In genomic region chr4:151942971-151943370, GRCh38 we compare ENCODE assay signal across 26 cellular contexts.
DNase-seq lines count a peak whose midpoint lies in the region; ATAC-seq, FAIRE-seq and TF ChIP-seq lines count a peak whose summit lies in the region.
"Had no signal": no experiment of that assay in that cellular context is flagged by ENCODE, and none has a peak within 500 bp of the region (broad histone marks: within the 10 kb centered on the region; RNA-seq: fewer than 3 reads in every experiment).

No MANE protein-coding gene starts in this region.

- POLR2A ChIA-PET in A673 (lab: Charles Lee; ENCODE audit: low non-redundant PET): no interaction called here

- DNase-seq in A673 (ENCODE audit: low spot score): peak; percentile 5
- peak; percentile 22 for DNase-seq in epithelial cell of proximal tubule (ENCODE audit: low read depth)
- DNase-seq in kidney tubule cell (ENCODE audit: low spot score): peak; percentile 6
- DNase-seq in renal cortical epithelial cell (ENCODE audit: low read depth): peak; percentile 68
- DNase-seq in small intestine: no peak
- no peak for DNase-seq in coronary artery (ENCODE audit: low spot score)
- DNase-seq: 8988T; BE2C; C1 segment of cervical spinal cord; CD4-positive, alpha-beta memory T cell; CD4-positive, CD25-positive, alpha-beta regulatory T cell; CD8-positive, alpha-beta memory T cell; COR-L47; DMS 273 treated with DMSO at 0.1 percent for 48 hours; DMS153; DMS53; DMS79; DND-41; EL; GDM1 had no signal

- H3K27ac ChIP-seq in A673 (ENCODE audit: low read depth, low read length, poor library complexity, severe bottlenecking) (no peak overlapping the region), small intestine (ENCODE audit: low read depth in 1 of 2, low read length in 1 of 2) (no peak overlapping the region), coronary artery (no peak overlapping the region)
- H3K27ac ChIP-seq: BLaER1 had no signal

- H3K36me3 ChIP-seq in A673 (ENCODE audit: insufficient read depth, low read length, poor library complexity, severe bottlenecking) (no peaks in the 10 kb centered on the region), small intestine (ENCODE audit: control insufficient read depth in 2 of 2, insufficient read depth in 2 of 2, low read length in 2 of 2) (no peaks in the 10 kb centered on the region)
- H3K36me3 ChIP-seq: BE2C, BLaER1 had no signal

- intact Hi-C loops in A673 (cut with micrococcal nuclease; ENCODE audit: unreplicated experiment): no loop called here

- CTCF ChIA-PET in A673 (lab: Charles Lee): no interaction called here

- no peaks in the 10 kb centered on the region for H3K4me1 ChIP-seq in A673 (ENCODE audit: insufficient read depth, low read length, poor library complexity, severe bottlenecking)
- H3K4me1 ChIP-seq in small intestine (ENCODE audit: control insufficient read depth in 2 of 2, insufficient read depth in 1 of 2, low read depth in 1 of 2, low read length in 1 of 2): no peaks in the 10 kb centered on the region
- H3K4me1 ChIP-seq: BE2C, BLaER1 had no signal

- no TSS peak for BruUV-seq in A673 (replicated peaks; lab: Mats Ljungman, UMichigan)

- no peak for ATAC-seq in GM18511 (IDR thresholded peaks at IDR 0.05; ENCODE audit: unreplicated experiment)
- ATAC-seq: GM12878 had no signal

- H3K27me3 ChIP-seq in A673 (replicated peaks; ENCODE audit: insufficient read depth, low read depth, low read length, poor library complexity): no peaks in the 10 kb centered on the region
- H3K27me3 ChIP-seq in small intestine (ENCODE audit: control insufficient read depth in 2 of 2, insufficient read depth in 2 of 2, low read length in 2 of 2): no peaks in the 10 kb centered on the region
- H3K27me3 ChIP-seq: BE2C, BLaER1 had no signal

- TF ChIP-seq CTCF in A673 (conservative IDR thresholded peaks at IDR 0.05; ENCODE audit: low read depth, low read length) (no peak), epithelial cell of proximal tubule (conservative IDR thresholded peaks at IDR 0.05; ENCODE audit: low read depth, low read length) (no peak), coronary artery (IDR thresholded peaks at IDR 0.05) (no peak)

- peaks cover 9% of the 10 kb centered on the region for H3K9me3 ChIP-seq in A673 (ENCODE audit: low read depth, low read length, poor library complexity, severe bottlenecking)
- H3K9me3 ChIP-seq in small intestine (ENCODE audit: control insufficient read depth, low read depth): peaks cover 1% of the 10 kb centered on the region
- H3K9me3 ChIP-seq: BE2C had no signal

- H3K4me3 ChIP-seq in A673 (ENCODE audit: low read depth, low read length, poor library complexity, severe bottlenecking): no peak overlapping the region
- no peak overlapping the region for H3K4me3 ChIP-seq in epithelial cell of proximal tubule (ENCODE audit: low read depth, low read length)
- H3K4me3 ChIP-seq in small intestine (ENCODE audit: low read depth in 1 of 2, low read length in 2 of 2): no peak overlapping the region
- H3K4me3 ChIP-seq in coronary artery: no peak overlapping the region
- H3K4me3 ChIP-seq: BLaER1, GM12878 had no signal

- 72 to 86% (median 86%) methylated on average over 3 of the region's 3 CpGs for WGBS in small intestine, 3 donors

- no peak for FAIRE-seq in small intestine (lab: Jason Lieb, UNC)
- FAIRE-seq: A204.1, GM12878, GM12892, GM18507 had no signal

Comparison
In these comparisons a context has a peak if more than half of its experiments do, and no peak if none do; other contexts are left out.
1. DNase-seq: peak in A673 (single experiment), epithelial cell of proximal tubule (single experiment), kidney tubule cell (single experiment) and renal cortical epithelial cell (single experiment); none in small intestine (single experiment) and coronary artery (single experiment).